Comparison of ENCODE assay signal across 17 cellular contexts in the genomic region with DNA sequence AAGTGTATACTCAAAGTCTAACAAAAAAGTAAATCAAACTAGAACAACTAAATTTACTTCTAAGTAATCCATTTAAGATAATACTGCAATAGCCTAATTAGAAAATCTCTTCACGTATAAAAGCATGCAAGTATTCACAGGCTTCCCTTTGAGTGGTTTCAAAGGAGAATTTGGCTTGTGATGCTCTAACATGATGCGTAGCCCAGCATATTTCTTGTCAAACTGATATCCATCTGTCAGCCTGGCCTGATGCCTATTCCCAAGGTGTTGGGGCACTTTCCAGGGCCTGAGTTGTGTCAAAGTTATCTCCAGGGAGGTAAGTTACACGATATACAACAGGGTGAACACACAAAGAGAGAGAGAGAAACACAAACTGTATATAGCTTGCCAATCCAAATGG.
"Had no signal": no experiment of that assay in that cellular context is flagged by ENCODE, and none has a peak within 500 bp of the region (broad histone marks: within the 10 kb centered on the region; RNA-seq: fewer than 3 reads in every experiment).

No MANE protein-coding gene starts in this region.

- ATAC-seq: foreskin keratinocyte; gastroesophageal sphincter; left cardiac atrium; left lung; left ventricle myocardium superior; lower lobe of right lung; mucosa of descending colon; naive thymus-derived CD8-positive, alpha-beta T cell had no signal

- H3K27ac Mint-ChIP-seq: mesothelial cell of epicardium; naive B cell; naive thymus-derived CD8-positive, alpha-beta T cell had no signal

- H3K36me3 Mint-ChIP-seq: mesothelial cell of epicardium; naive B cell; naive thymus-derived CD8-positive, alpha-beta T cell had no signal

- DNase-seq: dermis blood vessel endothelial cell; effector CD4-positive, alpha-beta T cell; effector memory CD4-positive, alpha-beta T cell; foreskin keratinocyte; head of caudate nucleus; heart right ventricle; hippocampal formation; left cardiac atrium; left lung; left ventricle myocardium superior; lower lobe of right lung; mesenchymal stem cell; mucosa of descending colon; naive B cell; naive thymus-derived CD8-positive, alpha-beta T cell had no signal

- H3K4me3 Mint-ChIP-seq: mesothelial cell of epicardium; naive B cell; naive thymus-derived CD8-positive, alpha-beta T cell had no signal

- H3K27me3 Mint-ChIP-seq: naive B cell; naive thymus-derived CD8-positive, alpha-beta T cell had no signal

- H3K4me1 Mint-ChIP-seq: mesothelial cell of epicardium; naive B cell; naive thymus-derived CD8-positive, alpha-beta T cell had no signal
